ENCODE assay signal across 23 cellular contexts in genomic region chr18:23930002-23930401, GRCh38.
DNase-seq lines count a peak whose midpoint lies in the region; ATAC-seq, FAIRE-seq and TF ChIP-seq lines count a peak whose summit lies in the region.
"Had no signal": no experiment of that assay in that cellular context is flagged by ENCODE, and none has a peak within 500 bp of the region (broad histone marks: within the 10 kb centered on the region; RNA-seq: fewer than 3 reads in every experiment).

No MANE protein-coding gene starts in this region.

- no peaks in the 10 kb centered on the region for H3K79me2 ChIP-seq in DND-41 (ENCODE audit: insufficient read depth, low read length)
- no peaks in the 10 kb centered on the region for H3K79me2 ChIP-seq in K562 (ENCODE audit: control insufficient read depth, insufficient read depth, low read length)
- no peaks in the 10 kb centered on the region; the same call in 1 of the 2 replicates for H3K79me2 ChIP-seq in H9 (ENCODE audit: insufficient read depth, low read length)

- H3K27me3 ChIP-seq in CD4-positive, alpha-beta T cell (ENCODE audit: control insufficient read depth, insufficient read depth, low read length), result no peaks in the 10 kb centered on the region
- H3K27me3 ChIP-seq in DND-41 (ENCODE audit: insufficient read depth, low read length, poor library complexity), result no peaks in the 10 kb centered on the region
- H3K27me3 ChIP-seq in K562 (ENCODE audit: control insufficient read depth in 2 of 2, insufficient read depth in 2 of 2, low read length in 2 of 2), result no peaks in the 10 kb centered on the region; a peak in 2 of 5 replicates
- H3K27me3 ChIP-seq in H9 (ENCODE audit: insufficient read depth, low read length), result no peaks in the 10 kb centered on the region
- H3K27me3 ChIP-seq: BLaER1 treated with 17β-estradiol and CSF1 and Interleukin-3, amounts not matched to agents 10 nM and 100 nM had no signal

- POLR2A ChIA-PET in CD4-positive, alpha-beta T cell (lab: Charles Lee), result no interaction called here
- POLR2A ChIA-PET in K562 (lab: Yijun Ruan, JAX), result no interaction called here

- no peak for TF ChIP-seq POLR2A in K562 (conservative IDR thresholded peaks at IDR 0.05)
- no peak for TF ChIP-seq POLR2A in lower leg skin (IDR thresholded peaks at IDR 0.05)

- no peak overlapping the region for H3K9ac ChIP-seq in DND-41 (ENCODE audit: low read depth, low read length)
- no peak overlapping the region for H3K9ac ChIP-seq in K562 (ENCODE audit: insufficient read depth in 1 of 2, low read depth in 2 of 2, low read length in 2 of 2)
- H3K9ac ChIP-seq in H9 (ENCODE audit: extremely low read depth, insufficient read length, low read length), result no peak overlapping the region
- H3K9ac ChIP-seq: BLaER1 treated with 17β-estradiol and CSF1 and Interleukin-3, amounts not matched to agents 10 nM and 100 nM had no signal

- ATAC-seq in activated CD8-positive, alpha-beta memory T cell treated with anti-CD3 and anti-CD28 coated beads, Interleukin-2, amount 10 ng/mL, durations not matched to agents 7 days and 5 days, result no peak
- no peak for ATAC-seq in CD4-positive, alpha-beta T cell (ENCODE audit: poor library complexity)
- ATAC-seq in DND-41 (ENCODE audit: insufficient read depth, low read depth) (no peak), K562 (no peak)

- H2BK5ac ChIP-seq in H9 (ENCODE audit: insufficient read length, low read length), result no peak overlapping the region

- H3K27me3 Mint-ChIP-seq in activated CD8-positive, alpha-beta memory T cell treated with anti-CD3 and anti-CD28 coated beads, Interleukin-2, amount 10 ng/mL, durations not matched to agents 7 days and 5 days, result peaks cover 11% of the 10 kb centered on the region
- H3K27me3 Mint-ChIP-seq in CD4-positive, alpha-beta T cell, result no peaks in the 10 kb centered on the region
- H3K27me3 Mint-ChIP-seq in H9 (ENCODE audit: low read depth), result no peaks in the 10 kb centered on the region

- CTCF ChIA-PET in activated CD8-positive, alpha-beta memory T cell treated with anti-CD3 and anti-CD28 coated beads, Interleukin-2, amount 10 ng/mL, durations not matched to agents 7 days and 5 days (lab: Charles Lee), result interaction anchor here (1.1 to 2.3 kb wide), 3 partner anchors 12 to 118 kb away, joined by 3 to 25 read pairs (median 4); no protein-coding TSS in a partner anchor
- CTCF ChIA-PET in CD4-positive, alpha-beta T cell (lab: Charles Lee), result interaction anchor here (0.9 to 3.8 kb wide), 3 partner anchors 11 to 146 kb away, joined by 3 to 24 read pairs (median 3); no protein-coding TSS in a partner anchor
- CTCF ChIA-PET in K562 (lab: Yijun Ruan, JAX; ENCODE audit: low intra/inter-chr PET ratio), result no interaction called here

- H3K4me1 Mint-ChIP-seq in activated CD8-positive, alpha-beta memory T cell treated with anti-CD3 and anti-CD28 coated beads, Interleukin-2, amount 10 ng/mL, durations not matched to agents 7 days and 5 days, result peaks cover 32% of the 10 kb centered on the region
- peaks cover 38% of the 10 kb centered on the region for H3K4me1 Mint-ChIP-seq in CD4-positive, alpha-beta T cell (ENCODE audit: low read depth)
- no peaks in the 10 kb centered on the region for H3K4me1 Mint-ChIP-seq in H9

- in situ Hi-C loops in K562 (cut with MboI), result no loop called here

- no peaks in the 10 kb centered on the region for H3K9me1 ChIP-seq in K562 (ENCODE audit: control insufficient read depth, insufficient read depth, low read length)

- WGBS in K562 (ENCODE audit: insufficient coverage, low coverage, missing lambda C conversion rate), result 0% methylated on average over 1 of the region's 1 CpG
- no CpG with 5 or more reads among the region's 1 CpG for WGBS in H9 (ENCODE audit: extremely low coverage, insufficient read length, low lambda C conversion rate)
- 98% methylated on average over 1 of the region's 1 CpG for WGBS in lower leg skin, 2 donors

- H3K4me1 ChIP-seq in DND-41 (ENCODE audit: insufficient read depth, low read length) (peaks cover 21% of the 10 kb centered on the region), K562 (replicated peaks in 1 of 2; ENCODE audit: control insufficient read depth in 2 of 2, insufficient read depth in 2 of 2, low read length in 2 of 2) (no peaks in the 10 kb centered on the region), H9 (ENCODE audit: insufficient read depth, low read length) (no peaks in the 10 kb centered on the region; the same call in 1 of the 2 replicates)
- H3K4me1 ChIP-seq: BLaER1 treated with 17β-estradiol and CSF1 and Interleukin-3, amounts not matched to agents 10 nM and 100 nM; Caco-2 had no signal

- no peak overlapping the region for H3K23ac ChIP-seq in H9 (ENCODE audit: insufficient read length, low read depth, low read length)

- H3T11ph ChIP-seq in H9 (ENCODE audit: low read length), result no peak overlapping the region

- no peaks in the 10 kb centered on the region for H3K9me3 ChIP-seq in CD4-positive, alpha-beta T cell (ENCODE audit: control insufficient read depth, low read length)
- H3K9me3 ChIP-seq in DND-41 (ENCODE audit: insufficient read depth, low read length, severe bottlenecking), result no peaks in the 10 kb centered on the region
- H3K9me3 ChIP-seq in K562 (replicated peaks; ENCODE audit: control insufficient read depth, insufficient read depth, low read depth, low read length), result no peaks in the 10 kb centered on the region
- no peaks in the 10 kb centered on the region for H3K9me3 ChIP-seq in H9 (ENCODE audit: control insufficient read depth, low read depth, low read length)
- H3K9me3 ChIP-seq: BLaER1 treated with 17β-estradiol and CSF1 and Interleukin-3, amounts not matched to agents 10 nM and 100 nM; Caco-2 had no signal

- intact Hi-C loops in CD4-positive, alpha-beta T cell (cut with DNase I, micrococcal nuclease), result loop anchor here in 1 of 2 experiments (5.0 kb wide), 1 partner anchor 82 kb away; the partner anchor contains the start of gene TTC39C
- intact Hi-C loops in K562 (cut with micrococcal nuclease), result no loop called here
- intact Hi-C loops in lower leg skin (cut with DNase I; ENCODE audit: low total_unique reads), result loop anchor here (10.0 kb wide), 1 partner anchor 195 kb away; no protein-coding TSS in a partner anchor

- H3K4me3 Mint-ChIP-seq in activated CD8-positive, alpha-beta memory T cell treated with anti-CD3 and anti-CD28 coated beads, Interleukin-2, amount 10 ng/mL, durations not matched to agents 7 days and 5 days, result no peak overlapping the region
- no peak overlapping the region for H3K4me3 Mint-ChIP-seq in CD4-positive, alpha-beta T cell
- no peak overlapping the region for H3K4me3 Mint-ChIP-seq in H9

- H3K4me2 ChIP-seq in DND-41 (ENCODE audit: insufficient read depth, low read length), result no peak overlapping the region
- H3K4me2 ChIP-seq in K562 (ENCODE audit: insufficient read depth, low read length), result no peak overlapping the region
- no peak overlapping the region for H3K4me2 ChIP-seq in H9 (ENCODE audit: insufficient read depth, insufficient read length, low read length)
- H3K4me2 ChIP-seq: BLaER1 treated with 17β-estradiol and CSF1 and Interleukin-3, amounts not matched to agents 10 nM and 100 nM had no signal

- H2AK5ac ChIP-seq in H9 (ENCODE audit: insufficient read length, low read length), result no peak overlapping the region

- no peak overlapping the region for H3K18ac ChIP-seq in H9 (ENCODE audit: insufficient read length, low read depth, low read length)

- H3K27ac Mint-ChIP-seq in activated CD8-positive, alpha-beta memory T cell treated with anti-CD3 and anti-CD28 coated beads, Interleukin-2, amount 10 ng/mL, durations not matched to agents 7 days and 5 days, result peak overlapping the region; percentile 86
- H3K27ac Mint-ChIP-seq in CD4-positive, alpha-beta T cell, result peak overlapping the region; percentile 80
- H3K27ac Mint-ChIP-seq in H9, result no peak overlapping the region

- TF ChIP-seq EP300 in K562 (IDR thresholded peaks at IDR 0.05; ENCODE audit: low read length), result no peak

- H2BK120ac ChIP-seq in H9 (ENCODE audit: low read depth, low read length, poor library complexity, severe bottlenecking), result no peak overlapping the region

- TF ChIP-seq RAD21 in K562 (CRISPR knock-in tag; conservative IDR thresholded peaks at IDR 0.05 in 1 of 2, IDR thresholded peaks at IDR 0.05 in 1 of 2), result no peak

- H4K20me1 ChIP-seq in DND-41 (ENCODE audit: insufficient read depth, low read length), result no peaks in the 10 kb centered on the region
- no peaks in the 10 kb centered on the region for H4K20me1 ChIP-seq in K562 (replicated peaks; ENCODE audit: control insufficient read depth, insufficient read depth, low read length)
- no peaks in the 10 kb centered on the region for H4K20me1 ChIP-seq in H9 (ENCODE audit: control insufficient read depth, insufficient read depth, insufficient read length)
- H4K20me1 ChIP-seq: BLaER1 treated with 17β-estradiol and CSF1 and Interleukin-3, amounts not matched to agents 10 nM and 100 nM had no signal

- no peak overlapping the region for H3K14ac ChIP-seq in H9 (ENCODE audit: insufficient read depth, low read length)

- no peak overlapping the region for H3K4ac ChIP-seq in H9 (ENCODE audit: low read depth, low read length)

- no TSS peak for BruUV-seq in K562 (replicated peaks; lab: Mats Ljungman, UMichigan)

- no peak for DNase-seq in activated CD8-positive, alpha-beta memory T cell treated with anti-CD3 and anti-CD28 coated beads, Interleukin-2, amount 10 ng/mL, durations not matched to agents 7 days and 5 days
- no peak for DNase-seq in activated CD8-positive, alpha-beta memory T cell treated with anti-CD3 and anti-CD28 coated beads, Interleukin-2, amount 50 U/mL, for 48 hours
- no peak for DNase-seq in CD4-positive, alpha-beta T cell
- DNase-seq in DND-41 (no peak), K562 (ENCODE audit: extremely low read depth in 1 of 4, low spot score in 3 of 4) (no peak), H9 (no peak), NCI-H2196 treated with DMSO at 0.1 percent for 48 hours (lab: John Stamatoyannopoulos, UW; ENCODE audit: unreplicated experiment) (no peak), lower leg skin (ENCODE audit: low spot score in 2 of 2) (no peak)
- DNase-seq: Caco-2, DMS153, EL, GOT3, NCI-H1105, NCI-H1694, NCI-H2107, NCI-H2227 treated with DMSO at 0.1 percent for 48 hours, NCI-H510A treated with DMSO at 0.1 percent for 48 hours, NCI-H774, OCI-M1, Right ventricle myocardium superior had no signal

- H2BK15ac ChIP-seq in H9 (ENCODE audit: low read depth, low read length), result no peak overlapping the region

- H4K5ac ChIP-seq in H9 (ENCODE audit: insufficient read length, low read depth, low read length), result no peak overlapping the region

- no peaks in the 10 kb centered on the region for H3K79me1 ChIP-seq in H9 (ENCODE audit: insufficient read depth, low read depth, low read length, poor library complexity, severe bottlenecking)

- H3K23me2 ChIP-seq in H9 (ENCODE audit: insufficient read length, low read depth, low read length, poor library complexity, severe bottlenecking), result no peaks in the 10 kb centered on the region

- peaks cover 6% of the 10 kb centered on the region for H3K36me3 Mint-ChIP-seq in activated CD8-positive, alpha-beta memory T cell treated with anti-CD3 and anti-CD28 coated beads, Interleukin-2, amount 10 ng/mL, durations not matched to agents 7 days and 5 days
- H3K36me3 Mint-ChIP-seq in CD4-positive, alpha-beta T cell (ENCODE audit: low read depth), result no peaks in the 10 kb centered on the region
- no peaks in the 10 kb centered on the region for H3K36me3 Mint-ChIP-seq in H9 (ENCODE audit: insufficient read depth in 1 of 3, low read depth in 3 of 3)

- no peaks in the 10 kb centered on the region for H3K36me3 ChIP-seq in DND-41 (ENCODE audit: insufficient read depth, low read length)
- no peaks in the 10 kb centered on the region for H3K36me3 ChIP-seq in K562 (ENCODE audit: control insufficient read depth, insufficient read depth, low read length)

- H3K4me3 ChIP-seq in DND-41 (ENCODE audit: low read depth in 1 of 2, low read length in 2 of 2), result no peak overlapping the region
- no peak overlapping the region for H3K4me3 ChIP-seq in K562
- H3K4me3 ChIP-seq in lower leg skin (ENCODE audit: low read depth, poor library complexity, severe bottlenecking), result no peak overlapping the region
- H3K4me3 ChIP-seq: BLaER1 treated with 17β-estradiol and CSF1 and Interleukin-3, amounts not matched to agents 10 nM and 100 nM had no signal

- no peaks in the 10 kb centered on the region for H3K9me3 Mint-ChIP-seq in activated CD8-positive, alpha-beta memory T cell treated with anti-CD3 and anti-CD28 coated beads, Interleukin-2, amount 10 ng/mL, durations not matched to agents 7 days and 5 days (ENCODE audit: low read depth)
- H3K9me3 Mint-ChIP-seq in CD4-positive, alpha-beta T cell, result no peaks in the 10 kb centered on the region
- H3K9me3 Mint-ChIP-seq in H9, result no peaks in the 10 kb centered on the region

- no peak overlapping the region for H3K27ac ChIP-seq in CD4-positive, alpha-beta T cell (ENCODE audit: low read depth, low read length)
- peak overlapping the region; percentile 49; the same call in 1 of the 2 replicates for H3K27ac ChIP-seq in DND-41 (ENCODE audit: low read length)
- no peak overlapping the region for H3K27ac ChIP-seq in K562 (ENCODE audit: extremely low read depth, low read depth, low read length)
- no peak overlapping the region for H3K27ac ChIP-seq in H9 (ENCODE audit: insufficient read length, low read depth, low read length)
- H3K27ac ChIP-seq: BLaER1 treated with 17β-estradiol and CSF1 and Interleukin-3, amounts not matched to agents 10 nM and 100 nM had no signal

- H2BK12ac ChIP-seq in H9 (ENCODE audit: insufficient read length, low read depth, low read length), result no peak overlapping the region

- no peak overlapping the region for H3K56ac ChIP-seq in H9 (ENCODE audit: insufficient read length, low read depth, low read length)

- no peak overlapping the region for H2BK20ac ChIP-seq in H9 (ENCODE audit: low read depth, low read length, poor library complexity, severe bottlenecking)

- H2AFZ ChIP-seq in DND-41 (ENCODE audit: low read depth, low read length) (no peak overlapping the region), K562 (ENCODE audit: low read depth, low read length) (no peak overlapping the region), H9 (ENCODE audit: low read length) (no peak overlapping the region)

- no peak overlapping the region for H4K8ac ChIP-seq in H9 (replicated peaks; ENCODE audit: insufficient read length, low read depth, low read length)

- no peak for TF ChIP-seq CTCF in CD4-positive, alpha-beta T cell (IDR thresholded peaks at IDR 0.05)
- TF ChIP-seq CTCF in DND-41 (IDR thresholded peaks at IDR 0.05; ENCODE audit: borderline replicate concordance, extremely low read depth, low read length, poor library complexity, severe bottlenecking), result no peak
- no peak for TF ChIP-seq CTCF in K562 (IDR thresholded peaks at IDR 0.05 in 2 of 3, conservative IDR thresholded peaks at IDR 0.05 in 1 of 3; ENCODE audit: insufficient read depth in 2 of 3, low read depth in 1 of 3, low read length in 3 of 3)
- TF ChIP-seq CTCF in H9 (conservative IDR thresholded peaks at IDR 0.05), result no peak
- no peak for TF ChIP-seq CTCF in lower leg skin (IDR thresholded peaks at IDR 0.05)

- H4K91ac ChIP-seq in H9 (ENCODE audit: insufficient read length, low read depth, low read length), result no peak overlapping the region

- no peak for FAIRE-seq in K562 (lab: Jason Lieb, UNC)
- FAIRE-seq: GM12891, GM19239 had no signal

Comparison
In these comparisons a context has a peak if more than half of its experiments do, and no peak if none do; other contexts are left out.
1. H3K27ac Mint-ChIP-seq: peak in activated CD8-positive, alpha-beta memory T cell treated with anti-CD3 and anti-CD28 coated beads, Interleukin-2, amount 10 ng/mL, durations not matched to agents 7 days and 5 days (single experiment) and CD4-positive, alpha-beta T cell (single experiment); none in H9 (0 of 3).